Comparison of ENCODE assay signal across 1 cellular context in genomic region chr17:67779098-67779672, GRCh38.
A peak's percentile ranks its signal among the peaks of the same experiment; 100 is the strongest.
TF ChIP-seq lines count a peak whose summit lies in the region.

No MANE protein-coding gene starts in this region.

TF ChIP-seq in HEK293, 187 proteins besides CTCF, POLR2A, EP300 and RAD21 (continued from another document):
- TF ChIP-seq, protein P1, sequence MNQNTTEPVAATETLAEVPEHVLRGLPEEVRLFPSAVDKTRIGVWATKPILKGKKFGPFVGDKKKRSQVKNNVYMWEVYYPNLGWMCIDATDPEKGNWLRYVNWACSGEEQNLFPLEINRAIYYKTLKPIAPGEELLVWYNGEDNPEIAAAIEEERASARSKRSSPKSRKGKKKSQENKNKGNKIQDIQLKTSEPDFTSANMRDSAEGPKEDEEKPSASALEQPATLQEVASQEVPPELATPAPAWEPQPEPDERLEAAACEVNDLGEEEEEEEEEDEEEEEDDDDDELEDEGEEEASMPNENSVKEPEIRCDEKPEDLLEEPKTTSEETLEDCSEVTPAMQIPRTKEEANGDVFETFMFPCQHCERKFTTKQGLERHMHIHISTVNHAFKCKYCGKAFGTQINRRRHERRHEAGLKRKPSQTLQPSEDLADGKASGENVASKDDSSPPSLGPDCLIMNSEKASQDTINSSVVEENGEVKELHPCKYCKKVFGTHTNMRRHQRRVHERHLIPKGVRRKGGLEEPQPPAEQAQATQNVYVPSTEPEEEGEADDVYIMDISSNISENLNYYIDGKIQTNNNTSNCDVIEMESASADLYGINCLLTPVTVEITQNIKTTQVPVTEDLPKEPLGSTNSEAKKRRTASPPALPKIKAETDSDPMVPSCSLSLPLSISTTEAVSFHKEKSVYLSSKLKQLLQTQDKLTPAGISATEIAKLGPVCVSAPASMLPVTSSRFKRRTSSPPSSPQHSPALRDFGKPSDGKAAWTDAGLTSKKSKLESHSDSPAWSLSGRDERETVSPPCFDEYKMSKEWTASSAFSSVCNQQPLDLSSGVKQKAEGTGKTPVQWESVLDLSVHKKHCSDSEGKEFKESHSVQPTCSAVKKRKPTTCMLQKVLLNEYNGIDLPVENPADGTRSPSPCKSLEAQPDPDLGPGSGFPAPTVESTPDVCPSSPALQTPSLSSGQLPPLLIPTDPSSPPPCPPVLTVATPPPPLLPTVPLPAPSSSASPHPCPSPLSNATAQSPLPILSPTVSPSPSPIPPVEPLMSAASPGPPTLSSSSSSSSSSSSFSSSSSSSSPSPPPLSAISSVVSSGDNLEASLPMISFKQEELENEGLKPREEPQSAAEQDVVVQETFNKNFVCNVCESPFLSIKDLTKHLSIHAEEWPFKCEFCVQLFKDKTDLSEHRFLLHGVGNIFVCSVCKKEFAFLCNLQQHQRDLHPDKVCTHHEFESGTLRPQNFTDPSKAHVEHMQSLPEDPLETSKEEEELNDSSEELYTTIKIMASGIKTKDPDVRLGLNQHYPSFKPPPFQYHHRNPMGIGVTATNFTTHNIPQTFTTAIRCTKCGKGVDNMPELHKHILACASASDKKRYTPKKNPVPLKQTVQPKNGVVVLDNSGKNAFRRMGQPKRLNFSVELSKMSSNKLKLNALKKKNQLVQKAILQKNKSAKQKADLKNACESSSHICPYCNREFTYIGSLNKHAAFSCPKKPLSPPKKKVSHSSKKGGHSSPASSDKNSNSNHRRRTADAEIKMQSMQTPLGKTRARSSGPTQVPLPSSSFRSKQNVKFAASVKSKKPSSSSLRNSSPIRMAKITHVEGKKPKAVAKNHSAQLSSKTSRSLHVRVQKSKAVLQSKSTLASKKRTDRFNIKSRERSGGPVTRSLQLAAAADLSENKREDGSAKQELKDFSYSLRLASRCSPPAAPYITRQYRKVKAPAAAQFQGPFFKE (tag by site-specific recombination; IDR thresholded peaks at IDR 0.05; ENCODE audit: borderline replicate concordance), result no peak
- TF ChIP-seq ZNF600 (tag by site-specific recombination; IDR thresholded peaks at IDR 0.05), result peak; percentile 77
- peak; percentile 55 for TF ChIP-seq PRDM10 (tag by site-specific recombination; IDR thresholded peaks at IDR 0.05)
- TF ChIP-seq ZFP3 (tag by site-specific recombination; IDR thresholded peaks at IDR 0.05; ENCODE audit: low read depth), result no peak
- peak; percentile 67 for TF ChIP-seq GLIS2 (tag by site-specific recombination; IDR thresholded peaks at IDR 0.05)
